ENCODE assay signal across 15 cellular contexts in the genomic region with DNA sequence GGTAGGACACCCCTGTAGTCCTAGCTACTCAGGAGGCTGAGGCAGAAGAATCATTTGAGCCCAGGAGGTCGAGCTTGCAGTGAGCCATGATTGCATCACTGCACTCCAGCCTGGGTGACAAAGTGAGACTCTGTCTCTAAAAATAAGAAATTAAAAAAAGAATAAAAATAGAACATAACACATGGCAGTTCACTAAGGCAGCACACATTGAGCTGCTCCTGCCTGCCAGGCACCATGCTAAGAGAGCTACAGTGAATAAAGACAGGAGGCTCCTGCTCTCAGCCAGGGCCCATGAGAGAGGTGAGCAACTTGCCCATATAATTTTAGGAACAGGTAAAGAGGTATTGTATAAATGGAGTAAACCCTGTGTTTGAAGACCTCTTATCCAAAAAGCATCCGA. TPM values are rescaled to one million over a fixed set of nuclear protein-coding genes. Genes with fewer than 3 reads are reported as not detected.
DNase-seq lines count a peak whose midpoint lies in the region; ATAC-seq and TF ChIP-seq lines count a peak whose summit lies in the region.
"Had no signal": no experiment of that assay in that cellular context is flagged by ENCODE, and none has a peak within 500 bp of the region (broad histone marks: within the 10 kb centered on the region; RNA-seq: fewer than 3 reads in every experiment).

No MANE protein-coding gene starts in this region.

- no peak overlapping the region for H3K4me3 ChIP-seq in heart right ventricle
- H3K4me3 ChIP-seq: BLaER1 treated with 17β-estradiol and CSF1 and Interleukin-3, amounts not matched to agents 10 nM and 100 nM; GM12878 had no signal

- peak overlapping the region in 1 of 10 donors; percentile 22 for H3K27ac ChIP-seq in heart right ventricle
- H3K27ac ChIP-seq: BLaER1 treated with 17β-estradiol and CSF1 and Interleukin-3, amounts not matched to agents 10 nM and 100 nM had no signal

- no peak for TF ChIP-seq CTCF in heart right ventricle (IDR thresholded peaks at IDR 0.05)

- H3K9me3 ChIP-seq in heart right ventricle, result no peaks in the 10 kb centered on the region

- intact Hi-C loops in Right ventricle myocardium inferior (cut with DNase I), result no loop called here
- intact Hi-C loops in cardiac septum (cut with DNase I), result no loop called here
- intact Hi-C loops in heart right ventricle (cut with DNase I), result loop anchor here in 1 of 10 donors (5.0 kb wide), 1 partner anchor 366 kb away; no protein-coding TSS in a partner anchor

- H3K36me3 ChIP-seq in heart right ventricle, result no peaks in the 10 kb centered on the region
- H3K36me3 ChIP-seq: BLaER1 treated with 17β-estradiol and CSF1 and Interleukin-3, amounts not matched to agents 10 nM and 100 nM had no signal

- no peaks in the 10 kb centered on the region for H3K27me3 ChIP-seq in heart right ventricle
- H3K27me3 ChIP-seq: BLaER1 treated with 17β-estradiol and CSF1 and Interleukin-3, amounts not matched to agents 10 nM and 100 nM had no signal

- H3K4me1 ChIP-seq in heart right ventricle, result peaks cover 0 to 6% (median 0%) of the 10 kb centered on the region in 9 donors

- ATAC-seq in Right ventricle myocardium inferior (peak; percentile 42), heart right ventricle (peak in 6 of 8 donors; percentile 49 to 89 (median 60)), left lobe of liver (no peak)
- ATAC-seq: GM12878, HCT116 had no signal

- 65 to 74% methylated on average over 2 of the region's 2 CpGs for WGBS in heart right ventricle, 2 donors

- DNase-seq in Right ventricle myocardium inferior (ENCODE audit: missing footprints) (no peak), cardiac septum (ENCODE audit: low spot score) (no peak), heart right ventricle (no peak), myocyte (ENCODE audit: low read depth) (peak; percentile 59), hepatic stellate cell (ENCODE audit: low spot score) (no peak), left lobe of liver (ENCODE audit: low spot score) (no peak), SIG-M5 (lab: John Stamatoyannopoulos, UW) (no peak)
- DNase-seq: 8988T; AML-193; Calu3; CD4-positive, CD25-positive, alpha-beta regulatory T cell; DMS 273 treated with DMSO at 0.1 percent for 48 hours had no signal

RNA-seq across cellular contexts. Expression of a gene that starts 54.3 kb away (rescaled TPM):
- total RNA-seq in Right ventricle myocardium inferior (0.87 TPM), cardiac septum (1.9 TPM), heart right ventricle (1 to 10 TPM in 8 of 10 donors, under 1 TPM in 2; 0.88 to 2.0 (median 1.3) TPM), myocyte (3.4 and 3.7 TPM in 2 replicates), left lobe of liver (2.0 TPM)
- polyA plus RNA-seq in heart right ventricle, result under 1 TPM; 0.28 to 0.80 TPM
- 1.3 TPM for polyA plus RNA-seq in myocyte (2012)
